In the genomic region with DNA sequence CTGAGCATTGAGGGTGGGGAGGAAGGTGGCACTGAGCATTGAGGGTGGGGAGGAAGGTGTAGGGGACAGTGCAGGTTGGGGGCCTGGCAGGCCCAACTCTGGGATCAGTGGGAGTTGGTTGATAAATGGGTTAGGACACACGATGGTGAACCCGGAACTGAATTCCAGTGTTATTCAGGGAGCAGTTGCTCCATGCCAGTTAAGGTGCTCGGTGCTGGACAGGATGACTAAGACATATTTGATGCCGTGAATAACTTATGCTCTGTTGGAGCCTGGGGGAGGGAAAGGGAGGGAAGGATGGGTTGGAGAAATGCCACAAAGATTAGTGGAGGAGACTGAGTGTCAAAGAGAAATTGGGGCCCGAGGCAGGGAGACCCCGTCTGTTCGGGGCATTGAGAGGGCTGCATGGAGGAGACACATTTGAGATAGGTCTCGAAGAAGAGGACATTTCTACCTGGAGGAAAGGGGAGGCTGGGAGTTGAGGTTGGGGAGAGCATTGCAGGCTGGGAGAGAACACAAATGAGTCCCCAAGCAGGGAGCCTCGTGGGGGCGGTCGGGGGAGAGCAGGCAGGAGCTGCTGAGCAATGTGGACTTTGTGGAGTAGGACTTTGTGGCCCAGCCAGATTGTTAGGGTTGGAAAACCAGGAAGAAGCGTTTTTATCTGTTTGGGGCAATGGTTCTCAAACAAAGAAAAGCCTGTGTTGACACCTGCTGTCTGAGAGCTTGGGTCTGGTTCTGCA, we compare ENCODE assay signal across 25 cellular contexts.
DNase-seq lines count a peak whose midpoint lies in the region; ATAC-seq, FAIRE-seq and TF ChIP-seq lines count a peak whose summit lies in the region.
"Had no signal": no experiment of that assay in that cellular context is flagged by ENCODE, and none has a peak within 500 bp of the region (broad histone marks: within the 10 kb centered on the region; RNA-seq: fewer than 3 reads in every experiment).

No MANE protein-coding gene starts in this region.

- ATAC-seq in A549 (peak; percentile 39 to 69; a peak in 4 of 6 replicates), HCT116 (peak; percentile 53; the same call in 1 of the 2 replicates)
- ATAC-seq: activated T-cell treated with anti-CD3 and anti-CD28 coated beads, Interleukin-2, amount 50 U/mL, for 72 hours; SK-N-SH treated with all-trans-retinoic acid at 6 μM for 48 hours had no signal

- H3K79me2 ChIP-seq in HCT116 (ENCODE audit: insufficient read depth, low read length) (no peaks in the 10 kb centered on the region), keratinocyte (ENCODE audit: control insufficient read depth, insufficient read depth, low read length) (no peaks in the 10 kb centered on the region), OCI-LY7 (ENCODE audit: insufficient read depth, low read depth, low read length) (no peaks in the 10 kb centered on the region)

- no peak for FAIRE-seq in A549 (lab: Jason Lieb, UNC)
- FAIRE-seq in RCC 7860 (lab: Jason Lieb, UNC): no peak
- peak; percentile 39 for FAIRE-seq in keratinocyte (lab: Jason Lieb, UNC)
- FAIRE-seq: endothelial cell of umbilical vein had no signal

- no peak overlapping the region for H3K4me3 ChIP-seq in A549
- no peak overlapping the region for H3K4me3 ChIP-seq in HCT116 (replicated peaks in 1 of 2; ENCODE audit: low read depth in 1 of 2, low read length in 2 of 2)
- no peak overlapping the region for H3K4me3 ChIP-seq in keratinocyte (ENCODE audit: control insufficient read depth in 2 of 3, extremely low read depth in 1 of 3, insufficient read depth in 2 of 3, low read depth in 1 of 3, low read length in 3 of 3)
- H3K4me3 ChIP-seq in OCI-LY7 (ENCODE audit: low read depth, low read length, poor library complexity, severe bottlenecking): no peak overlapping the region
- H3K4me3 ChIP-seq: testis, vagina had no signal

- no peaks in the 10 kb centered on the region for H3K9me1 ChIP-seq in keratinocyte (ENCODE audit: control insufficient read depth, extremely low read depth, insufficient read depth, low read length)

- no peaks in the 10 kb centered on the region for H3K9me3 ChIP-seq in A549
- no peaks in the 10 kb centered on the region for H3K9me3 ChIP-seq in HCT116 (ENCODE audit: control insufficient read depth in 1 of 2, insufficient read depth in 1 of 2, low read depth in 1 of 2, low read length in 2 of 2)
- H3K9me3 ChIP-seq in keratinocyte (ENCODE audit: control insufficient read depth, low read depth, low read length): no peaks in the 10 kb centered on the region
- no peaks in the 10 kb centered on the region for H3K9me3 ChIP-seq in OCI-LY7 (ENCODE audit: low read length)
- H3K9me3 ChIP-seq: Caco-2, testis, vagina had no signal

- H3K4me2 ChIP-seq in A549: peak overlapping the region; percentile 37
- peak overlapping the region; percentile 33; the same call in 1 of the 2 replicates for H3K4me2 ChIP-seq in HCT116 (ENCODE audit: low read length)
- H3K4me2 ChIP-seq in keratinocyte (ENCODE audit: control insufficient read depth, extremely low read depth, insufficient read depth, low read depth, low read length): no peak overlapping the region
- H3K4me2 ChIP-seq in OCI-LY7 (ENCODE audit: low read length): no peak overlapping the region

- peak overlapping the region in 1 of 2 experiments; percentile 52; a peak in 3 of 6 replicates for H3K27ac ChIP-seq in A549
- H3K27ac ChIP-seq in HCT116 (ENCODE audit: low read depth, low read length): no peak overlapping the region
- no peak overlapping the region for H3K27ac ChIP-seq in keratinocyte (ENCODE audit: control insufficient read depth, insufficient read depth, low read length)
- no peak overlapping the region for H3K27ac ChIP-seq in OCI-LY7 (ENCODE audit: low read depth, low read length, poor library complexity, severe bottlenecking)
- H3K27ac ChIP-seq: testis, vagina had no signal

- BruUV-seq in HCT116 (replicated peaks; lab: Mats Ljungman, UMichigan): no TSS peak
- BruUV-seq in OCI-LY7 (replicated peaks; lab: Mats Ljungman, UMichigan): no TSS peak

- no peaks in the 10 kb centered on the region for H3K27me3 ChIP-seq in HCT116 (ENCODE audit: insufficient read depth, low read length)
- H3K27me3 ChIP-seq in keratinocyte (ENCODE audit: control insufficient read depth, extremely low read depth, insufficient read depth, low read length): peaks cover 6% of the 10 kb centered on the region
- H3K27me3 ChIP-seq: testis, vagina had no signal

- intact Hi-C loops in HCT116 (cut with micrococcal nuclease) (no loop called here), OCI-LY7 (cut with micrococcal nuclease; ENCODE audit: unreplicated experiment) (no loop called here)

- TF ChIP-seq POLR2A in A549 (IDR thresholded peaks at IDR 0.05; ENCODE audit: low read length): no peak
- TF ChIP-seq POLR2A in HCT116 (IDR thresholded peaks at IDR 0.05; ENCODE audit: borderline replicate concordance, extremely low read depth, insufficient read depth, insufficient read length): no peak

- no peak for TF ChIP-seq EP300 in A549 (IDR thresholded peaks at IDR 0.05)

- no peak for TF ChIP-seq CTCF in A549 (IDR thresholded peaks at IDR 0.05)
- no peak for TF ChIP-seq CTCF in HCT116 (IDR thresholded peaks at IDR 0.05 in 2 of 3, conservative IDR thresholded peaks at IDR 0.05 in 1 of 3; ENCODE audit: borderline replicate concordance in 1 of 3, insufficient read depth in 1 of 3, low read depth in 2 of 3, low read length in 2 of 3)
- no peak for TF ChIP-seq CTCF in keratinocyte (optimal IDR thresholded peaks at IDR 0.05 in 1 of 3, IDR thresholded peaks at IDR 0.05 in 1 of 3, conservative IDR thresholded peaks at IDR 0.05 in 1 of 3; ENCODE audit: extremely low read depth in 1 of 3, insufficient read depth in 2 of 3, low read length in 3 of 3)
- TF ChIP-seq CTCF in OCI-LY7 (conservative IDR thresholded peaks at IDR 0.05; ENCODE audit: low read length): no peak

- 54% methylated on average over 12 of the region's 12 CpGs for WGBS in A549 (ENCODE audit: missing lambda C conversion rate)

- H3K4me1 ChIP-seq in A549 (peaks cover 8% of the 10 kb centered on the region), HCT116 (ENCODE audit: control insufficient read depth in 1 of 2, insufficient read depth in 2 of 2, low read length in 2 of 2) (peaks cover 3 to 10% of the 10 kb centered on the region in 2 experiments; a peak in 3 of 4 replicates), keratinocyte (ENCODE audit: control insufficient read depth, extremely low read depth, insufficient read depth, low read length) (no peaks in the 10 kb centered on the region), OCI-LY7 (ENCODE audit: insufficient read depth, low read length, poor library complexity, severe bottlenecking) (peaks cover 16% of the 10 kb centered on the region)
- H3K4me1 ChIP-seq: testis, vagina had no signal

- TF ChIP-seq RAD21 in A549 (conservative IDR thresholded peaks at IDR 0.05 in 1 of 2, IDR thresholded peaks at IDR 0.05 in 1 of 2) (no peak), HCT116 (IDR thresholded peaks at IDR 0.05; ENCODE audit: low read depth) (no peak)

- dilution Hi-C loops in keratinocyte (cut with MboI; ENCODE audit: extremely low pct_ligation_motif_present, low sequenced_read_pairs): no loop called here

- H3K9me2 ChIP-seq in HCT116 (ENCODE audit: insufficient read depth) (no peaks in the 10 kb centered on the region), OCI-LY7 (ENCODE audit: insufficient read depth, low read length) (no peaks in the 10 kb centered on the region)

- POLR2A ChIA-PET in A549 (lab: Yijun Ruan, JAX): no interaction called here
- POLR2A ChIA-PET in HCT116 (lab: Charles Lee): no interaction called here
- POLR2A ChIA-PET in OCI-LY7 (lab: Charles Lee): no interaction called here

- H4K20me1 ChIP-seq in HCT116 (ENCODE audit: insufficient read depth) (no peaks in the 10 kb centered on the region), keratinocyte (ENCODE audit: control insufficient read depth, extremely low read depth, insufficient read depth, low read length) (no peaks in the 10 kb centered on the region), OCI-LY7 (ENCODE audit: insufficient read depth, low read length) (no peaks in the 10 kb centered on the region)

- no peak overlapping the region for H2AFZ ChIP-seq in HCT116 (ENCODE audit: low read depth, low read length, poor library complexity, severe bottlenecking)
- H2AFZ ChIP-seq in keratinocyte (ENCODE audit: control insufficient read depth, low read length): no peak overlapping the region
- no peak overlapping the region for H2AFZ ChIP-seq in OCI-LY7 (ENCODE audit: low read length)

- CTCF ChIA-PET in A549 (lab: Yijun Ruan, JAX): no interaction called here
- CTCF ChIA-PET in HCT116 (lab: Charles Lee): no interaction called here
- CTCF ChIA-PET in OCI-LY7 (lab: Charles Lee; ENCODE audit: unreplicated experiment): no interaction called here

- peak in 1 of 2 experiments; percentile 64 for DNase-seq in A549 (ENCODE audit: low read depth in 1 of 2, low spot score in 1 of 2)
- no peak for DNase-seq in HCT116 (ENCODE audit: low read depth, low spot score)
- DNase-seq in RCC 7860 (ENCODE audit: low spot score): peak; percentile 50
- DNase-seq in keratinocyte (ENCODE audit: low read depth, low spot score): no peak
- DNase-seq in NCI-H1694 (lab: John Stamatoyannopoulos, UW): no peak
- DNase-seq in NCI-H1105 (lab: John Stamatoyannopoulos, UW): no peak
- no peak for DNase-seq in epidermal melanocyte (ENCODE audit: insufficient read length, low spot score)
- DNase-seq in OCI-LY7 (ENCODE audit: low spot score): no peak
- DNase-seq: activated CD4-positive, alpha-beta T cell treated with anti-CD3 and anti-CD28 coated beads for 48 hours; activated naive CD4-positive, alpha-beta T cell treated with anti-CD3 and anti-CD28 coated beads, Interleukin-2, amount 10 ng/mL, durations not matched to agents 7 days and 5 days; activated T-cell treated with anti-CD3 and anti-CD28 coated beads, Interleukin-2, amount 50 U/mL, for 72 hours; anterior cingulate cortex; Caco-2; H7; KG1; left cardiac atrium; NCI-H2227 treated with DMSO at 0.1 percent for 48 hours; NCI-H748 treated with DMSO at 0.1 percent for 48 hours; occipital lobe; stimulated activated CD4-positive, alpha-beta T cell treated with anti-CD3 and anti-CD28 coated beads, Interleukin-4, amount 100 ng/mL, for 24 hours; stimulated activated naive CD4-positive, alpha-beta T cell treated with Interleukin-2 at 50 U/mL for 16 hours; testis had no signal

- RAD21 ChIA-PET in HCT116 (lab: Charles Lee; ENCODE audit: low non-redundant PET in 1 of 2, low total read pairs in 2 of 2, uncharacterized antibody in 2 of 2, unreplicated experiment in 2 of 2): no interaction called here

- H3K36me3 ChIP-seq in HCT116 (ENCODE audit: control insufficient read depth in 1 of 2, insufficient read depth in 2 of 2, low read length in 2 of 2): no peaks in the 10 kb centered on the region
- H3K36me3 ChIP-seq in keratinocyte (ENCODE audit: control insufficient read depth in 2 of 2, extremely low read depth in 1 of 2, insufficient read depth in 2 of 2, low read length in 2 of 2): no peaks in the 10 kb centered on the region
- no peaks in the 10 kb centered on the region for H3K36me3 ChIP-seq in OCI-LY7 (ENCODE audit: insufficient read depth, low read length)
- H3K36me3 ChIP-seq: vagina had no signal

- H3K9ac ChIP-seq in HCT116 (ENCODE audit: low read length) (no peak overlapping the region), keratinocyte (ENCODE audit: control insufficient read depth, extremely low read depth, insufficient read depth, low read length) (no peak overlapping the region)

TF ChIP-seq in HCT116, 20 proteins besides CTCF, POLR2A, EP300 and RAD21 (continues in another document):
- TF ChIP-seq CEBPB (IDR thresholded peaks at IDR 0.05; ENCODE audit: low read depth): no peak
- TF ChIP-seq SIN3A (IDR thresholded peaks at IDR 0.05; ENCODE audit: low read depth): no peak

Comparison
In these comparisons a context has a peak if more than half of its experiments do, and no peak if none do; other contexts are left out.
1. H3K4me2 ChIP-seq: peak in A549 (single experiment) and HCT116 (single experiment); none in keratinocyte (single experiment) and OCI-LY7 (single experiment).